24 cellular contexts compared by ENCODE assay signal in the genomic region with DNA sequence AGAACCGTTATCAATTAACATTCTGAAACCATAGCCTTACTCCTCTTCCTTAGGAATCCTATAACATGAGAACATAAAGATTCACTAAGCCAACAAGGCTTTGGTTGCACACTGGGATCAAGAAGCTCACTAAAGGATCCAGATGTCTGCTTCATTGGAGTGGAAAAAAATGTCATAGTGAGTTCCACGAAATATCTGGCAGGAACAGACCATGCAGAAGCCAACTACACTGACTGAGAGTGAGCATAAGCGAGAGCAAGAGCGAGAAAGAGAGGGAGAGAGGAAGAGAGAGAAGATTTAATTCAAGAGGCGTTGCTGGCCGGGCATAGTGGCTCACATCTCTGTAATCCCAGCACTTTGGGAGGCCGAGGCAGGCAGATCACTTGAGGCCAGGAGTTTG. TPM values are rescaled to one million over a fixed set of nuclear protein-coding genes. Genes with fewer than 3 reads are reported as not detected.
"Had no signal": no experiment of that assay in that cellular context is flagged by ENCODE, and none has a peak within 500 bp of the region (broad histone marks: within the 10 kb centered on the region; RNA-seq: fewer than 3 reads in every experiment).

No MANE protein-coding gene starts in this region.

- H3K4me1 Mint-ChIP-seq: activated CD4-positive, alpha-beta T cell treated with anti-CD3 and anti-CD28 coated beads for 36 hours; activated naive CD8-positive, alpha-beta T cell treated with anti-CD3 and anti-CD28 coated beads for 36 hours; naive B cell; neural crest cell; stimulated activated naive B cell treated with anti-CD40 and anti-IgM and Interleukin-4, amounts not matched to agents 10 μg/mL and 1 μg/mL and 100 μg/mL, for 72 hours; WTC11 had no signal

- H3K4me1 ChIP-seq: transverse colon had no signal

- H3K27ac Mint-ChIP-seq: activated CD4-positive, alpha-beta T cell treated with anti-CD3 and anti-CD28 coated beads for 36 hours; activated naive CD8-positive, alpha-beta T cell treated with anti-CD3 and anti-CD28 coated beads for 36 hours; naive B cell; stimulated activated naive B cell treated with anti-CD40 and anti-IgM and Interleukin-4, amounts not matched to agents 10 μg/mL and 1 μg/mL and 100 μg/mL, for 72 hours; WTC11 had no signal

- H3K36me3 Mint-ChIP-seq: activated naive CD8-positive, alpha-beta T cell treated with anti-CD3 and anti-CD28 coated beads for 36 hours; naive B cell; stimulated activated naive B cell treated with anti-CD40 and anti-IgM and Interleukin-4, amounts not matched to agents 10 μg/mL and 1 μg/mL and 100 μg/mL, for 72 hours; WTC11 had no signal

- H3K27ac ChIP-seq: epithelial cell of prostate, transverse colon had no signal

- H3K9me3 Mint-ChIP-seq: activated naive CD8-positive, alpha-beta T cell treated with anti-CD3 and anti-CD28 coated beads for 36 hours; activated T-cell treated with anti-CD3 and anti-CD28 coated beads, Interleukin-2, amount 50 U/mL, for 4 hours; naive B cell; neural crest cell; stimulated activated naive B cell treated with anti-CD40 and anti-IgM and Interleukin-4, amounts not matched to agents 10 μg/mL and 1 μg/mL and 100 μg/mL, for 72 hours; WTC11 had no signal

- H3K36me3 ChIP-seq: transverse colon had no signal

- H3K4me3 ChIP-seq: transverse colon had no signal

- H3K9me3 ChIP-seq: transverse colon had no signal

- DNase-seq: activated CD4-positive, alpha-beta T cell treated with anti-CD3 and anti-CD28 coated beads for 36 hours; activated CD4-positive, alpha-beta T cell treated with anti-CD3 and anti-CD28 coated beads, Interleukin-2, amount 50 U/mL, for 4 hours; activated CD8-positive, alpha-beta memory T cell treated with anti-CD3 and anti-CD28 coated beads for 24 hours; activated CD8-positive, alpha-beta memory T cell treated with anti-CD3 and anti-CD28 coated beads, Interleukin-2, amount 50 U/mL, for 4 hours; activated naive CD4-positive, alpha-beta T cell treated with Interleukin-2 at 50 U/mL for 16 hours; activated naive CD8-positive, alpha-beta T cell treated with anti-CD3 and anti-CD28 coated beads for 36 hours; activated T-cell treated with anti-CD3 and anti-CD28 coated beads, Interleukin-2, amount 50 U/mL, for 4 hours; amniotic stem cell; foreskin melanocyte; hippocampal formation; kidney glomerular epithelial cell; mesendoderm; naive B cell; stimulated activated CD4-positive, alpha-beta T cell treated with anti-CD3 and anti-CD28 coated beads, Interleukin-2, amount 100 ng/mL, for 48 hours; stimulated activated CD8-positive, alpha-beta memory T cell treated with anti-CD3 and anti-CD28 coated beads, Interleukin-4, amount 100 ng/mL, for 48 hours; stimulated activated naive B cell treated with anti-CD40 and anti-IgM and Interleukin-4, amounts not matched to agents 10 μg/mL and 1 μg/mL and 100 μg/mL, for 72 hours; T1000; transverse colon had no signal

- H3K4me3 Mint-ChIP-seq: activated CD4-positive, alpha-beta T cell treated with anti-CD3 and anti-CD28 coated beads for 36 hours; activated naive CD8-positive, alpha-beta T cell treated with anti-CD3 and anti-CD28 coated beads for 36 hours; activated T-cell treated with anti-CD3 and anti-CD28 coated beads, Interleukin-2, amount 50 U/mL, for 4 hours; neural crest cell; stimulated activated naive B cell treated with anti-CD40 and anti-IgM and Interleukin-4, amounts not matched to agents 10 μg/mL and 1 μg/mL and 100 μg/mL, for 72 hours; WTC11 had no signal

- ATAC-seq: activated CD4-positive, alpha-beta T cell treated with anti-CD3 and anti-CD28 coated beads for 36 hours; activated T-cell treated with anti-CD3 and anti-CD28 coated beads, Interleukin-2, amount 50 U/mL, for 4 hours; stimulated activated naive B cell treated with anti-CD40 and anti-IgM and Interleukin-4, amounts not matched to agents 10 μg/mL and 1 μg/mL and 100 μg/mL, for 72 hours; WTC11 had no signal

RNA-seq across cellular contexts. Expression of a gene that starts 13.4 kb away (rescaled TPM):
- total RNA-seq: cerebellum, mucosa of gallbladder, omental fat pad, transverse colon had no signal
